19 cellular contexts compared by ENCODE assay signal in genomic region chr13:74919914-74920313, GRCh38.
DNase-seq lines count a peak whose midpoint lies in the region; ATAC-seq, FAIRE-seq and TF ChIP-seq lines count a peak whose summit lies in the region.
"Had no signal": no experiment of that assay in that cellular context is flagged by ENCODE, and none has a peak within 500 bp of the region (broad histone marks: within the 10 kb centered on the region; RNA-seq: fewer than 3 reads in every experiment).

No MANE protein-coding gene starts in this region.

- H3K4me2 ChIP-seq in H9 (ENCODE audit: insufficient read depth, insufficient read length, low read length) (no peak overlapping the region), H1 (ENCODE audit: insufficient read depth in 1 of 2, low read depth in 2 of 2, low read length in 2 of 2) (no peak overlapping the region)

- H3K79me2 ChIP-seq in H9 (ENCODE audit: insufficient read depth, low read length) (no peaks in the 10 kb centered on the region), H1 (ENCODE audit: control insufficient read depth in 1 of 2, insufficient read depth in 2 of 2, low read length in 2 of 2) (no peaks in the 10 kb centered on the region)

- DNase-seq in CD8-positive, alpha-beta memory T cell, result no peak
- DNase-seq in H9, result no peak
- DNase-seq in NCI-H345 treated with DMSO at 0.1 percent for 48 hours (lab: John Stamatoyannopoulos, UW; ENCODE audit: unreplicated experiment), result peak; percentile 90
- no peak for DNase-seq in H1 (ENCODE audit: low read depth in 1 of 2, low spot score in 2 of 2)
- DNase-seq in natural killer cell, result no peak
- DNase-seq in LoVo (ENCODE audit: low spot score), result no peak
- DNase-seq: CD8-positive, alpha-beta T cell; DMS79 treated with DMSO at 0.1 percent for 48 hours; MM.1S; NCI-H1105 treated with DMSO at 0.1 percent for 48 hours; NCI-H2029 treated with DMSO at 0.1 percent for 48 hours; NCI-H524 treated with DMSO at 0.1 percent for 48 hours; NK-92 treated with Interleukin-12 subunit alpha and Interleukin-12 subunit beta, amount 100 ng/mL, for 24 hours had no signal

- H3K14ac ChIP-seq in H9 (ENCODE audit: insufficient read depth, low read length) (no peak overlapping the region), H1 (ENCODE audit: insufficient read length) (no peak overlapping the region)

- CTCF ChIA-PET in CD8-positive, alpha-beta memory T cell (lab: Charles Lee), result no interaction called here
- CTCF ChIA-PET in H1 (lab: Charles Lee; ENCODE audit: partially characterized antibody), result interaction anchor here (0.6 to 0.8 kb wide), 2 partner anchors 222 to 602 kb away, joined by 3 read pairs; no protein-coding TSS in a partner anchor

- H2BK5ac ChIP-seq in H9 (ENCODE audit: insufficient read length, low read length) (no peak overlapping the region), H1 (ENCODE audit: low read depth, low read length) (no peak overlapping the region)

- H2BK120ac ChIP-seq in H9 (ENCODE audit: low read depth, low read length, poor library complexity, severe bottlenecking) (no peak overlapping the region), H1 (replicated peaks; ENCODE audit: low read depth, low read length) (no peak overlapping the region)

- TF ChIP-seq CTCF in H9 (conservative IDR thresholded peaks at IDR 0.05) (no peak), H1 (IDR thresholded peaks at IDR 0.05; ENCODE audit: control extremely low read depth in 1 of 3, insufficient read depth in 1 of 3, low read depth in 1 of 3, low read length in 3 of 3) (no peak), natural killer cell (IDR thresholded peaks at IDR 0.05) (no peak)

- peaks cover 0 to 2% of the 10 kb centered on the region in 2 donors for H3K27me3 Mint-ChIP-seq in CD8-positive, alpha-beta memory T cell
- H3K27me3 Mint-ChIP-seq in H9 (ENCODE audit: low read depth) (no peaks in the 10 kb centered on the region), natural killer cell (ENCODE audit: low read depth in 2 of 2) (no peaks in the 10 kb centered on the region)

- no peak overlapping the region for H3K56ac ChIP-seq in H9 (ENCODE audit: insufficient read length, low read depth, low read length)
- H3K56ac ChIP-seq in H1 (replicated peaks; ENCODE audit: insufficient read length, low read depth, low read length), result no peak overlapping the region

- H3K4ac ChIP-seq in H9 (ENCODE audit: low read depth, low read length), result no peak overlapping the region
- H3K4ac ChIP-seq in H1 (replicated peaks; ENCODE audit: insufficient read length, low read depth, low read length), result no peak overlapping the region

- H3K9me3 ChIP-seq in CD8-positive, alpha-beta memory T cell (ENCODE audit: low read length), result no peaks in the 10 kb centered on the region
- H3K9me3 ChIP-seq in H9 (ENCODE audit: control insufficient read depth, low read depth, low read length) (no peaks in the 10 kb centered on the region), H1 (ENCODE audit: insufficient read depth in 2 of 2, low read depth in 1 of 2, low read length in 1 of 2) (no peaks in the 10 kb centered on the region)
- H3K9me3 ChIP-seq: SJSA1 had no signal

- H3K9me3 Mint-ChIP-seq in CD8-positive, alpha-beta memory T cell, result peaks cover 0 to 3% (median 0%) of the 10 kb centered on the region in 5 donors
- H3K9me3 Mint-ChIP-seq in H9 (peaks cover 4 to 5% of the 10 kb centered on the region in 2 experiments; a peak in 4 of 5 replicates), natural killer cell (peaks cover 2% of the 10 kb centered on the region in 2 donors)
- H3K9me3 Mint-ChIP-seq: CD8-positive, alpha-beta T cell had no signal

- no peak overlapping the region for H3K18ac ChIP-seq in H9 (ENCODE audit: insufficient read length, low read depth, low read length)
- no peak overlapping the region for H3K18ac ChIP-seq in H1 (ENCODE audit: extremely low read depth, low read length)

- H2AK5ac ChIP-seq in H9 (ENCODE audit: insufficient read length, low read length), result no peak overlapping the region
- H2AK5ac ChIP-seq in H1 (ENCODE audit: low read depth, low read length), result no peak overlapping the region

- TF ChIP-seq EP300 in H1 (IDR thresholded peaks at IDR 0.05; ENCODE audit: borderline replicate concordance in 1 of 2, low read depth in 2 of 2, low read length in 2 of 2), result no peak

- no peaks in the 10 kb centered on the region for H3K4me1 ChIP-seq in CD8-positive, alpha-beta memory T cell (ENCODE audit: insufficient read depth, low read length)
- no peaks in the 10 kb centered on the region for H3K4me1 ChIP-seq in H9 (ENCODE audit: insufficient read depth, low read length)
- peaks cover 0 to 2% (median 0%) of the 10 kb centered on the region in 4 experiments; a peak in 1 of 7 replicates for H3K4me1 ChIP-seq in H1 (replicated peaks in 1 of 4; ENCODE audit: control insufficient read depth in 3 of 4, insufficient read depth in 4 of 4, low read length in 3 of 4)
- H3K4me1 ChIP-seq: SJSA1 had no signal

- H2BK12ac ChIP-seq in H9 (ENCODE audit: insufficient read length, low read depth, low read length) (no peak overlapping the region), H1 (ENCODE audit: low read depth, low read length) (no peak overlapping the region)

- no peak for FAIRE-seq in H1 (lab: Jason Lieb, UNC)
- FAIRE-seq: A204.1, D721Med had no signal

- no peaks in the 10 kb centered on the region for H3K36me3 ChIP-seq in CD8-positive, alpha-beta memory T cell (ENCODE audit: insufficient read depth, low read length)
- no peaks in the 10 kb centered on the region for H3K36me3 ChIP-seq in H1 (ENCODE audit: control insufficient read depth in 2 of 4, insufficient read depth in 4 of 4, low read length in 3 of 4)
- H3K36me3 ChIP-seq: BLaER1, SJSA1 had no signal

- H4K91ac ChIP-seq in H9 (ENCODE audit: insufficient read length, low read depth, low read length) (no peak overlapping the region), H1 (replicated peaks; ENCODE audit: insufficient read length, low read length) (no peak overlapping the region)

- no peaks in the 10 kb centered on the region for H3K23me2 ChIP-seq in H9 (ENCODE audit: insufficient read length, low read depth, low read length, poor library complexity, severe bottlenecking)
- H3K23me2 ChIP-seq in H1 (ENCODE audit: low read depth, low read length), result no peaks in the 10 kb centered on the region

- H3K27ac Mint-ChIP-seq in CD8-positive, alpha-beta memory T cell, result no peak overlapping the region
- peak overlapping the region in 2 of 3 experiments; percentile 41 to 62; a peak in 1 of 7 replicates for H3K27ac Mint-ChIP-seq in H9
- H3K27ac Mint-ChIP-seq in natural killer cell, result peak overlapping the region in 1 of 2 donors; percentile 23
- H3K27ac Mint-ChIP-seq: CD8-positive, alpha-beta T cell had no signal

- H3K4me1 Mint-ChIP-seq in CD8-positive, alpha-beta memory T cell, result peaks cover 6 to 11% (median 7%) of the 10 kb centered on the region in 3 donors
- H3K4me1 Mint-ChIP-seq in H9 (peaks cover 13 to 14% of the 10 kb centered on the region in 2 experiments), natural killer cell (peaks cover 23 to 24% of the 10 kb centered on the region in 2 donors)

- no peak for TF ChIP-seq POLR2A in H1 (IDR thresholded peaks at IDR 0.05; ENCODE audit: control extremely low read depth in 1 of 2, low read depth in 2 of 2, low read length in 2 of 2)

- intact Hi-C loops in natural killer cell (cut with micrococcal nuclease), result no loop called here

- POLR2A ChIA-PET in CD8-positive, alpha-beta memory T cell (lab: Charles Lee), result no interaction called here
- POLR2A ChIA-PET in H1 (lab: Charles Lee; ENCODE audit: partially characterized antibody), result no interaction called here

- no peak overlapping the region for H3T11ph ChIP-seq in H9 (ENCODE audit: low read length)

- no peak overlapping the region for H3K9ac ChIP-seq in H9 (ENCODE audit: extremely low read depth, insufficient read length, low read length)
- H3K9ac ChIP-seq in H1 (replicated peaks in 1 of 4; ENCODE audit: extremely low read depth in 1 of 4, low read depth in 3 of 4, low read length in 3 of 4), result no peak overlapping the region
- H3K9ac ChIP-seq: BLaER1 had no signal

- no peaks in the 10 kb centered on the region for H3K27me3 ChIP-seq in CD8-positive, alpha-beta memory T cell (ENCODE audit: insufficient read depth, low read length, poor library complexity, severe bottlenecking)
- no peaks in the 10 kb centered on the region for H3K27me3 ChIP-seq in H9 (ENCODE audit: insufficient read depth, low read length)
- H3K27me3 ChIP-seq in H1 (replicated peaks in 1 of 4; ENCODE audit: control insufficient read depth in 3 of 4, extremely low read depth in 1 of 4, insufficient read depth in 3 of 4, low read length in 3 of 4), result no peaks in the 10 kb centered on the region
- H3K27me3 ChIP-seq: BLaER1, SJSA1 had no signal

- H3K23ac ChIP-seq in H9 (ENCODE audit: insufficient read length, low read depth, low read length), result no peak overlapping the region
- H3K23ac ChIP-seq in H1 (ENCODE audit: insufficient read length), result no peak overlapping the region

- H3K4me3 ChIP-seq in CD8-positive, alpha-beta memory T cell (ENCODE audit: low read length), result no peak overlapping the region
- H3K4me3 ChIP-seq in H1 (ENCODE audit: extremely low read depth in 1 of 4, insufficient read depth in 2 of 4, low read depth in 3 of 4, low read length in 4 of 4), result no peak overlapping the region
- H3K4me3 ChIP-seq: BLaER1, SJSA1 had no signal

- H3K4me3 Mint-ChIP-seq in CD8-positive, alpha-beta memory T cell, result no peak overlapping the region
- H3K4me3 Mint-ChIP-seq in H9 (no peak overlapping the region), natural killer cell (no peak overlapping the region)
- H3K4me3 Mint-ChIP-seq: CD8-positive, alpha-beta T cell had no signal

- H4K20me1 ChIP-seq in H9 (ENCODE audit: control insufficient read depth, insufficient read depth, insufficient read length) (no peaks in the 10 kb centered on the region), H1 (replicated peaks in 1 of 2; ENCODE audit: control insufficient read depth in 1 of 2, insufficient read depth in 2 of 2, low read length in 2 of 2) (no peaks in the 10 kb centered on the region)
- H4K20me1 ChIP-seq: BLaER1 had no signal

- H3K79me1 ChIP-seq in H9 (ENCODE audit: insufficient read depth, low read depth, low read length, poor library complexity, severe bottlenecking) (no peaks in the 10 kb centered on the region), H1 (ENCODE audit: low read depth, low read length) (no peaks in the 10 kb centered on the region)

- H2BK20ac ChIP-seq in H9 (ENCODE audit: low read depth, low read length, poor library complexity, severe bottlenecking) (no peak overlapping the region), H1 (ENCODE audit: low read length) (no peak overlapping the region)

- H3K27ac ChIP-seq in CD8-positive, alpha-beta memory T cell (ENCODE audit: low read depth, low read length), result peak overlapping the region; percentile 6
- no peak overlapping the region for H3K27ac ChIP-seq in H9 (ENCODE audit: insufficient read length, low read depth, low read length)
- no peak overlapping the region for H3K27ac ChIP-seq in H1 (ENCODE audit: low read depth, low read length)
- H3K27ac ChIP-seq: BLaER1, RWPE1, SJSA1 had no signal

- H2BK15ac ChIP-seq in H9 (ENCODE audit: low read depth, low read length), result no peak overlapping the region
- no peak overlapping the region for H2BK15ac ChIP-seq in H1 (ENCODE audit: low read length)

- H4K8ac ChIP-seq in H9 (replicated peaks; ENCODE audit: insufficient read length, low read depth, low read length), result no peak overlapping the region
- H4K8ac ChIP-seq in H1 (ENCODE audit: extremely low read depth, insufficient read depth, low read length), result no peak overlapping the region

- no peaks in the 10 kb centered on the region for H3K36me3 Mint-ChIP-seq in CD8-positive, alpha-beta memory T cell
- H3K36me3 Mint-ChIP-seq in H9 (ENCODE audit: insufficient read depth in 1 of 3, low read depth in 3 of 3) (peaks cover 0 to 6% (median 4%) of the 10 kb centered on the region in 3 experiments; a peak in 3 of 7 replicates), natural killer cell (no peaks in the 10 kb centered on the region)
- H3K36me3 Mint-ChIP-seq: CD8-positive, alpha-beta T cell had no signal

- H4K5ac ChIP-seq in H9 (ENCODE audit: insufficient read length, low read depth, low read length) (no peak overlapping the region), H1 (ENCODE audit: insufficient read length, low read depth, low read length) (no peak overlapping the region)

- TF ChIP-seq RAD21 in H1 (IDR thresholded peaks at IDR 0.05 in 1 of 2, conservative IDR thresholded peaks at IDR 0.05 in 1 of 2; ENCODE audit: low read depth in 2 of 2, low read length in 2 of 2), result no peak

- no peak overlapping the region for H2AFZ ChIP-seq in H9 (ENCODE audit: low read length)
- H2AFZ ChIP-seq in H1 (ENCODE audit: low read length), result 0 out of 2 replicates have a peak overlapping the region, but pooled peaks have one; percentile 29

- no peak for ATAC-seq in natural killer cell
- no peak for ATAC-seq in GM21723 (IDR thresholded peaks at IDR 0.05; ENCODE audit: unreplicated experiment)
- ATAC-seq: CD8-positive, alpha-beta T cell had no signal

Comparison
In these comparisons a context has a peak if more than half of its experiments do, and no peak if none do; other contexts are left out.
1. H3K27ac Mint-ChIP-seq: peak in H9 (2 of 3); none in CD8-positive, alpha-beta memory T cell (0 of 8).